Comparison of ENCODE assay signal across 1 cellular context in genomic region chr22:19719055-19719482, GRCh38.
TF ChIP-seq lines count a peak whose summit lies in the region.

No MANE protein-coding gene starts in this region.

TF ChIP-seq in K562, 482 proteins besides CTCF, POLR2A, EP300 and RAD21 (continued from another document and continues in another):
- TF ChIP-seq TAL1 (IDR thresholded peaks at IDR 0.05) (no peak), NFYB (IDR thresholded peaks at IDR 0.05; ENCODE audit: extremely low read depth, insufficient read length) (no peak), IFI16 (CRISPR knock-in tag; IDR thresholded peaks at IDR 0.05) (no peak), ZNF347 (CRISPR knock-in tag; IDR thresholded peaks at IDR 0.05; ENCODE audit: low read depth) (no peak), ZNF282 (CRISPR knock-in tag; IDR thresholded peaks at IDR 0.05) (no peak), NCOA6 (IDR thresholded peaks at IDR 0.05) (no peak), ZNF318 (IDR thresholded peaks at IDR 0.05; ENCODE audit: borderline replicate concordance in 1 of 2, low read depth in 1 of 2) (no peak), ZNF184 (CRISPR knock-in tag; IDR thresholded peaks at IDR 0.05) (no peak), IRF1 (CRISPR knock-in tag; IDR thresholded peaks at IDR 0.05; ENCODE audit: borderline replicate concordance) (no peak), ZNF609 (CRISPR knock-in tag; IDR thresholded peaks at IDR 0.05; ENCODE audit: borderline replicate concordance) (no peak), BCOR (IDR thresholded peaks at IDR 0.05) (peak; percentile 27; the same call in 1 of the 2 replicates), SMARCA5 (IDR thresholded peaks at IDR 0.05) (no peak), MBD2 (IDR thresholded peaks at IDR 0.05; ENCODE audit: borderline replicate concordance, low read depth) (no peak), POLR2G (IDR thresholded peaks at IDR 0.05; ENCODE audit: low read depth, low read length) (no peak), MBD1 (CRISPR knock-in tag; IDR thresholded peaks at IDR 0.05) (no peak), POLR2AphosphoS5 (IDR thresholded peaks at IDR 0.05; ENCODE audit: control insufficient read depth, insufficient read depth, low read depth, low read length) (no peak), OTX1 (CRISPR knock-in tag; IDR thresholded peaks at IDR 0.05) (no peak), RBM22 (IDR thresholded peaks at IDR 0.05; ENCODE audit: low read depth, low read length, poor library complexity, severe bottlenecking) (no peak), SNRNP70 (optimal IDR thresholded peaks at IDR 0.05; ENCODE audit: low read depth, low read length) (no peak), ZBTB40 (IDR thresholded peaks at IDR 0.05) (no peak), ZBTB40 (CRISPR knock-in tag; IDR thresholded peaks at IDR 0.05) (no peak), MLLT1 (IDR thresholded peaks at IDR 0.05) (no peak), DPF2 (IDR thresholded peaks at IDR 0.05) (no peak), CREM (IDR thresholded peaks at IDR 0.05; ENCODE audit: low read depth) (no peak), ATF4 (CRISPR knock-in tag; IDR thresholded peaks at IDR 0.05) (no peak), TEAD1 (CRISPR knock-in tag; IDR thresholded peaks at IDR 0.05) (no peak), PYGO2 (tag; IDR thresholded peaks at IDR 0.05) (0 out of 2 replicates have a peak, but pooled peaks have one; percentile 12), ZNF263 (CRISPR knock-in tag; IDR thresholded peaks at IDR 0.05; ENCODE audit: borderline replicate concordance) (no peak)
